ENCODE assay signal across 15 cellular contexts in the genomic region with DNA sequence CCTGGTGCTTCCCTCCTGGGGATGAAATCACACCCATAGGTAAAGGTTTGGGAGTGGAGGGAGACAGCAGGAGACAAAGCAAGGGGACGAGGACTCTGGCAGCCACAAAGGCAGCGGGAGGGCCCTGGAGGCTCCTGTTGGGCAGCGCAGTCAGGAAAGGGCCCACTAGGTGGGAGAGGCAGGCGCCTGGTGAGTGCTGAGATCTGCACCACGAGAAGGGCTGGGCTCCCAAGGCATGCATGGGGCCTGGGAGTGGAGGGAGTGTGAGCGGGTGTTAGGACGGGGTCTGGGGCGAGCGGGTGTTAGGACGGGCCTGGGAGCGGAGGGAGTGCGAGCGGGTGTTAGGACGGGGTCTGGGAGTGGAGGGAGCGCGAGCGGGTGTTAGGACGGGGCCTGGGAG.
"Had no signal": no experiment of that assay in that cellular context is flagged by ENCODE, and none has a peak within 500 bp of the region (broad histone marks: within the 10 kb centered on the region; RNA-seq: fewer than 3 reads in every experiment).

No MANE protein-coding gene starts in this region.

- H3K9me3 ChIP-seq: thoracic aorta had no signal

- H3K27ac ChIP-seq: brain microvascular endothelial cell, thoracic aorta had no signal

- H3K9me3 Mint-ChIP-seq: activated T-helper 17 cell treated with anti-CD3 and anti-CD28 coated beads, Interleukin-2, amount 50 U/mL, for 72 hours; memory B cell had no signal

- DNase-seq: activated CD4-positive, alpha-beta T cell treated with anti-CD3 and anti-CD28 coated beads, Interleukin-2, amount 50 U/mL, for 1 hour; activated naive CD4-positive, alpha-beta T cell treated with anti-CD3 and anti-CD28 coated beads, Interleukin-2, amount 50 U/mL, for 16 hours; activated T-cell treated with anti-CD3 and anti-CD28 coated beads for 4 hours; amniotic stem cell; brain microvascular endothelial cell; cerebellar nuclear complex; dermis blood vessel endothelial cell; hippocampal formation; stimulated activated CD4-positive, alpha-beta T cell treated with anti-CD3 and anti-CD28 coated beads, Interleukin-4, amount 100 ng/mL, for 1 hour; stimulated activated CD8-positive, alpha-beta memory T cell treated with anti-CD3 and anti-CD28 coated beads, Interleukin-4, amount 100 ng/mL, for 48 hours; stimulated activated naive CD8-positive, alpha-beta T cell treated with anti-CD3 and anti-CD28 coated beads, Interleukin-15, amount 100 ng/mL, for 72 hours had no signal

- H3K27me3 ChIP-seq: brain microvascular endothelial cell had no signal

- H3K4me3 ChIP-seq: thoracic aorta had no signal

- H3K27me3 Mint-ChIP-seq: activated T-helper 17 cell treated with anti-CD3 and anti-CD28 coated beads, Interleukin-2, amount 50 U/mL, for 72 hours; memory B cell; stimulated activated naive CD8-positive, alpha-beta T cell treated with anti-CD3 and anti-CD28 coated beads, Interleukin-15, amount 100 ng/mL, for 72 hours had no signal

- H3K27ac Mint-ChIP-seq: activated T-helper 17 cell treated with anti-CD3 and anti-CD28 coated beads, Interleukin-2, amount 50 U/mL, for 72 hours; memory B cell had no signal

- H3K4me3 Mint-ChIP-seq: activated T-helper 17 cell treated with anti-CD3 and anti-CD28 coated beads, Interleukin-2, amount 50 U/mL, for 72 hours; memory B cell; stimulated activated naive CD8-positive, alpha-beta T cell treated with anti-CD3 and anti-CD28 coated beads, Interleukin-15, amount 100 ng/mL, for 72 hours had no signal

- ATAC-seq: activated T-helper 17 cell treated with anti-CD3 and anti-CD28 coated beads, Interleukin-2, amount 50 U/mL, for 72 hours; left lobe of liver had no signal
